In the genomic region with DNA sequence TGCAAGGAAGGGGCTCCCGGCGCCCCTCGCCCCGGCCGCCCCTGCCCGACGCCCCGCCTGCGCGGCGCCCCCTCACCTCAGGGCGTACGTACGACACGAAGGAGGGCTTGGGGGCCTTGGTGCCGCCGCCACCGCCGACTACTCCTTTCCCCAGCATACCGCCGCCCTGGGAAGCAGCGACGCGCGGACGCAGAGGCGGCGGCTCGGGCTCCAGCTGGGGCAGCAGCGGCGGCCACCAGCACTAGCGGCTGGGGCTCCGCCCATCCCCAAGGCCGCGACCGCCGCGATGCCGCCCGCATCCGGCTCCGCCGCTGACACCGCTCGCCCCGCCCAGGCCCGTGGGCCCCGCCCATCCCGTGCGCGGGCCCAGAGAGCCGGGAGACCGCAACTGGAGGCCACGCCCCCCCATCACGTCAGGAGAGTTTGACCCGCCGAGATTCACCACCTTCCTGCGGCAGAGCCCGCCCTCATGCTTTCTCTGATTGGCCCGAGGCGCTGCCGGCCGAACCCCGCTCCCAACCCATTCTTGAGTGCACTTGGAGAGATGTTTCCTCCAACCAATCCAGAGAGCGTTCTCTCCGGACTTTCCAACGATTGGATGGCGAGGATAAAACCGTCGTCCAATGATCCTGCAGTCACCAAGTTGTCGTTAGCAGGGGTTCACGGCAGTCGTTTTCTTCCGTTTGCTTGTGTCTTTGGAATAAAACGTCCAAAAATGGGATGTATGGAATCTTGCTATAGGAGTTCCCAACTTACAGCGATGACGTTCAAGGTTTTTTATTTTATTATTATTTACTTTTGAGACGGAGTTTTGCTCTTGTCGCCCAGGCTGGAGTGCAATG, we compare ENCODE assay signal across 8 cellular contexts. TPM values are rescaled to one million over a fixed set of nuclear protein-coding genes. Genes with fewer than 3 reads are reported as not detected.
DNase-seq lines count a peak whose midpoint lies in the region; ATAC-seq, FAIRE-seq and TF ChIP-seq lines count a peak whose summit lies in the region.

A gene with protein sequence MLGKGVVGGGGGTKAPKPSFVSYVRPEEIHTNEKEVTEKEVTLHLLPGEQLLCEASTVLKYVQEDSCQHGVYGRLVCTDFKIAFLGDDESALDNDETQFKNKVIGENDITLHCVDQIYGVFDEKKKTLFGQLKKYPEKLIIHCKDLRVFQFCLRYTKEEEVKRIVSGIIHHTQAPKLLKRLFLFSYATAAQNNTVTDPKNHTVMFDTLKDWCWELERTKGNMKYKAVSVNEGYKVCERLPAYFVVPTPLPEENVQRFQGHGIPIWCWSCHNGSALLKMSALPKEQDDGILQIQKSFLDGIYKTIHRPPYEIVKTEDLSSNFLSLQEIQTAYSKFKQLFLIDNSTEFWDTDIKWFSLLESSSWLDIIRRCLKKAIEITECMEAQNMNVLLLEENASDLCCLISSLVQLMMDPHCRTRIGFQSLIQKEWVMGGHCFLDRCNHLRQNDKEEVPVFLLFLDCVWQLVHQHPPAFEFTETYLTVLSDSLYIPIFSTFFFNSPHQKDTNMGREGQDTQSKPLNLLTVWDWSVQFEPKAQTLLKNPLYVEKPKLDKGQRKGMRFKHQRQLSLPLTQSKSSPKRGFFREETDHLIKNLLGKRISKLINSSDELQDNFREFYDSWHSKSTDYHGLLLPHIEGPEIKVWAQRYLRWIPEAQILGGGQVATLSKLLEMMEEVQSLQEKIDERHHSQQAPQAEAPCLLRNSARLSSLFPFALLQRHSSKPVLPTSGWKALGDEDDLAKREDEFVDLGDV (minus strand): TSS at position 258 of the 842 bp plus-strand sequence. CDS start 101 bp downstream, at position 157.

- peaks cover 24% of the 10 kb centered on the region for H4K20me1 ChIP-seq in astrocyte (ENCODE audit: insufficient read depth, low read length)

- H3K9me3 ChIP-seq in astrocyte (ENCODE audit: insufficient read depth, low read depth, low read length) (no peaks in the 10 kb centered on the region), right cardiac atrium (ENCODE audit: control insufficient read depth, low read length) (no peaks in the 10 kb centered on the region), uterus (no peaks in the 10 kb centered on the region)

- DNase-seq in NCI-H2029 (lab: John Stamatoyannopoulos, UW) = peak; percentile 99
- peak; percentile 99 for DNase-seq in T-helper 22 cell (ENCODE audit: low read depth)
- peak; percentile 97 for DNase-seq in astrocyte (ENCODE audit: low read depth)
- DNase-seq in right cardiac atrium = peak; percentile 100
- peak; percentile 97 for DNase-seq in pulmonary artery endothelial cell (ENCODE audit: low read depth, low spot score)
- DNase-seq in uterus = peak; percentile 100

- H3K27me3 ChIP-seq in astrocyte (ENCODE audit: insufficient read depth, low read length) = no peaks in the 10 kb centered on the region
- H3K27me3 ChIP-seq in right cardiac atrium (ENCODE audit: control insufficient read depth, insufficient read depth) = no peaks in the 10 kb centered on the region
- H3K27me3 ChIP-seq in uterus = no peaks in the 10 kb centered on the region

- H3K4me3 Mint-ChIP-seq in astrocyte (ENCODE audit: unreplicated experiment) = peak within 1 kb of the TSS; percentile 90

- TF ChIP-seq POLR2A in GM18505 (IDR thresholded peaks at IDR 0.05; ENCODE audit: borderline replicate concordance, extremely low read depth, insufficient read depth, insufficient read length) = peak; percentile 83
- TF ChIP-seq POLR2A in uterus (IDR thresholded peaks at IDR 0.05) = peak; percentile 92 to 96

- H3K4me1 ChIP-seq in astrocyte (ENCODE audit: insufficient read depth, low read length) (peaks cover 10% of the 10 kb centered on the region), right cardiac atrium (ENCODE audit: control insufficient read depth, insufficient read depth, low read length) (peaks cover 8% of the 10 kb centered on the region), uterus (peaks cover 0 to 8% of the 10 kb centered on the region in 2 donors)

- no peaks in the 10 kb centered on the region for H3K9me3 Mint-ChIP-seq in astrocyte (ENCODE audit: unreplicated experiment)

- peak; percentile 71 for FAIRE-seq in astrocyte (lab: Jason Lieb, UNC)

- H3K9ac ChIP-seq in astrocyte (ENCODE audit: low read length) = peak within 1 kb of the TSS; percentile 90

- peak within 1 kb of the TSS; percentile 71 for H3K4me3 ChIP-seq in astrocyte (ENCODE audit: insufficient read depth, low read depth, low read length)
- H3K4me3 ChIP-seq in right cardiac atrium (ENCODE audit: low read length) = peak within 1 kb of the TSS; percentile 85
- peak within 1 kb of the TSS; percentile 64 to 97 for H3K4me3 ChIP-seq in uterus

- H3K4me1 Mint-ChIP-seq in astrocyte (ENCODE audit: low read depth, unreplicated experiment) = peaks cover 2% of the 10 kb centered on the region

- ATAC-seq in GM18505 (IDR thresholded peaks at IDR 0.05; ENCODE audit: unreplicated experiment) = peak; percentile 91
- ATAC-seq in HG02973 (IDR thresholded peaks at IDR 0.05; ENCODE audit: unreplicated experiment) = peak; percentile 92
- ATAC-seq in right cardiac atrium = peak; percentile 99

- TF ChIP-seq CTCF in astrocyte (IDR thresholded peaks at IDR 0.05; ENCODE audit: insufficient read depth, low read depth, low read length) = no peak
- peak in 3 of 4 experiments; percentile 3 to 32 (median 4) for TF ChIP-seq CTCF in uterus (IDR thresholded peaks at IDR 0.05)

- peak within 1 kb of the TSS; percentile 95 for H3K27ac Mint-ChIP-seq in astrocyte (ENCODE audit: unreplicated experiment)

- no peaks in the 10 kb centered on the region for H3K27me3 Mint-ChIP-seq in astrocyte (ENCODE audit: low read depth, unreplicated experiment)

- intact Hi-C loops in right cardiac atrium (cut with DNase I) (no loop called here), uterus (cut with DNase I; ENCODE audit: low total_unique reads) (loop anchor here (10.0 kb wide), 1 partner anchor 282 kb away; no protein-coding TSS in a partner anchor)

- H2AFZ ChIP-seq in astrocyte (ENCODE audit: low read depth, low read length) = peak within 1 kb of the TSS; percentile 76

- WGBS in right cardiac atrium = under 1% methylated on average over 79 of the region's 79 CpGs

- H3K36me3 Mint-ChIP-seq in astrocyte (ENCODE audit: low read depth, unreplicated experiment) = no peaks in the 10 kb centered on the region

- H3K36me3 ChIP-seq in astrocyte (ENCODE audit: insufficient read depth, low read length) (no peaks in the 10 kb centered on the region), uterus (no peaks in the 10 kb centered on the region)

- H3K4me2 ChIP-seq in astrocyte (ENCODE audit: low read length) = peak within 1 kb of the TSS; percentile 94

- H3K79me2 ChIP-seq in astrocyte (ENCODE audit: insufficient read depth, low read length) = peaks cover 45% of the 10 kb centered on the region

- peak within 1 kb of the TSS; percentile 73 for H3K27ac ChIP-seq in astrocyte (ENCODE audit: low read depth, low read length)
- H3K27ac ChIP-seq in right cardiac atrium (ENCODE audit: low read length) = peak within 1 kb of the TSS; percentile 96
- H3K27ac ChIP-seq in uterus = peak within 1 kb of the TSS; percentile 94 to 99

RNA-seq across cellular contexts. Expression of the gene that starts here (rescaled TPM):
- total RNA-seq in astrocyte (19.0 and 23.1 TPM in 2 replicates), right cardiac atrium (10 to 100 TPM; 19.1 to 28.1 (median 22.7) TPM), pulmonary artery endothelial cell (31.9 and 36.7 TPM in 2 replicates), uterus (10 to 100 TPM; 37.6 to 96.6 (median 54.6) TPM)
- polyA plus RNA-seq in right cardiac atrium = 6.2 TPM

Comparison
In these comparisons a context has a peak if more than half of its experiments do, and no peak if none do; other contexts are left out.
1. Peak in every context shown above with its lines: DNase-seq, ATAC-seq, H3K4me3 ChIP-seq and H3K27ac ChIP-seq.